ENCODE assay signal across 9 cellular contexts in genomic region chr20:10476319-10476724, GRCh38. TPM values are rescaled to one million over a fixed set of nuclear protein-coding genes. Genes with fewer than 3 reads are reported as not detected.
A peak's percentile ranks its signal among the peaks of the same experiment; 100 is the strongest.
DNase-seq lines count a peak whose midpoint lies in the region; ATAC-seq and TF ChIP-seq lines count a peak whose summit lies in the region.
"Had no signal": no experiment of that assay in that cellular context is flagged by ENCODE, and none has a peak within 500 bp of the region (broad histone marks: within the 10 kb centered on the region; RNA-seq: fewer than 3 reads in every experiment).

No MANE protein-coding gene starts in this region.

- H3K36me3 Mint-ChIP-seq in GM23338 (ENCODE audit: low read depth) = no peaks in the 10 kb centered on the region
- no peaks in the 10 kb centered on the region for H3K36me3 Mint-ChIP-seq in MCF 10A (ENCODE audit: insufficient read depth, unreplicated experiment)

- H2AFZ ChIP-seq in GM23338 = no peak overlapping the region
- H2AFZ ChIP-seq: parathyroid adenoma had no signal

- H3K4me3 ChIP-seq in GM23338 = no peak overlapping the region
- H3K4me3 ChIP-seq in left lung = no peak overlapping the region

- 0 out of 2 replicates have a peak, but pooled peaks cover 5% of the 10 kb centered on the region for H3K9me2 ChIP-seq in GM23338 (ENCODE audit: insufficient read depth)

- H3K27me3 Mint-ChIP-seq in GM23338 (ENCODE audit: insufficient read depth, low read depth, poor library complexity) (peaks cover 7% of the 10 kb centered on the region), MCF 10A (ENCODE audit: insufficient read depth, unreplicated experiment) (no peaks in the 10 kb centered on the region)

- H4K20me1 ChIP-seq in GM23338 (replicated peaks; ENCODE audit: insufficient read depth) = no peaks in the 10 kb centered on the region; the same call in 1 of the 2 replicates

- H3K4me2 ChIP-seq in GM23338 = no peak overlapping the region

- peaks cover 17% of the 10 kb centered on the region for H3K79me2 ChIP-seq in GM23338 (replicated peaks; ENCODE audit: insufficient read depth)

- no peak overlapping the region for H3K4me3 Mint-ChIP-seq in GM23338
- no peak overlapping the region for H3K4me3 Mint-ChIP-seq in MCF 10A (ENCODE audit: unreplicated experiment)

- no TSS peak for BruUV-seq in MCF 10A (replicated peaks; lab: Mats Ljungman, UMichigan)

- H3K4me1 ChIP-seq in GM23338 (ENCODE audit: insufficient read depth) (peaks cover 30% of the 10 kb centered on the region), left lung (peaks cover 0 to 33% of the 10 kb centered on the region in 2 donors)
- H3K4me1 ChIP-seq: parathyroid adenoma had no signal

- no peaks in the 10 kb centered on the region for H3F3A ChIP-seq in GM23338 (replicated peaks; ENCODE audit: low read depth)

- no peak overlapping the region for H3K27ac ChIP-seq in GM23338 (ENCODE audit: low read depth)
- H3K27ac ChIP-seq in left lung = peak overlapping the region in 1 of 2 donors; percentile 77
- H3K27ac ChIP-seq: parathyroid adenoma had no signal

- H3K27ac Mint-ChIP-seq in GM23338 (peak overlapping the region; percentile 63; the same call in 1 of the 2 replicates), MCF 10A (ENCODE audit: low read depth, unreplicated experiment) (no peak overlapping the region)

- H3K36me3 ChIP-seq in GM23338 (ENCODE audit: insufficient read depth) (no peaks in the 10 kb centered on the region), left lung (no peaks in the 10 kb centered on the region)

- H3K9me3 Mint-ChIP-seq in GM23338 (no peaks in the 10 kb centered on the region), MCF 10A (ENCODE audit: unreplicated experiment) (no peaks in the 10 kb centered on the region)

- H3K9me3 ChIP-seq in left lung = no peaks in the 10 kb centered on the region

- ATAC-seq in GM18502 (IDR thresholded peaks at IDR 0.05; ENCODE audit: poor library complexity, unreplicated experiment) = peak; percentile 84
- ATAC-seq in GM23338 = no peak
- ATAC-seq in left lung = peak; percentile 55

- intact Hi-C loops in left lung (cut with DNase I) (no loop called here), MCF 10A (cut with micrococcal nuclease) (no loop called here)

- H3K27me3 ChIP-seq in GM23338 (ENCODE audit: insufficient read depth) = no peaks in the 10 kb centered on the region
- H3K27me3 ChIP-seq in left lung = no peaks in the 10 kb centered on the region

- H3K4me1 Mint-ChIP-seq in GM23338 = peaks cover 29% of the 10 kb centered on the region
- no peaks in the 10 kb centered on the region for H3K4me1 Mint-ChIP-seq in MCF 10A (ENCODE audit: insufficient read depth, unreplicated experiment)

- DNase-seq in GM23338 (ENCODE audit: low spot score) = no peak
- DNase-seq in LHCN-M2 (ENCODE audit: low read depth) = peak; percentile 78
- no peak for DNase-seq in left lung
- no peak for DNase-seq in SK-N-DZ (ENCODE audit: low spot score)
- no peak for DNase-seq in MCF 10A (ENCODE audit: unreplicated experiment)
- no peak for DNase-seq in activated CD4-positive, alpha-beta T cell treated with anti-CD3 and anti-CD28 coated beads, Interleukin-2, amount 50 U/mL, for 48 hours
- DNase-seq in 8988T = no peak

- POLR2A ChIA-PET in MCF 10A (lab: Yijun Ruan, JAX) = interaction anchor here (0.9 to 1.1 kb wide), 2 partner anchors 8 to 42 kb away, joined by 3 to 4 read pairs; partner anchors contain the start of genes MKKS and SLX4IP

- CTCF ChIA-PET in MCF 10A (lab: Yijun Ruan, JAX) = interaction anchor here (0.8 to 3.2 kb wide), 7 partner anchors 13 to 80 kb away, joined by 3 to 13 read pairs (median 4); no protein-coding TSS in a partner anchor

- TF ChIP-seq CTCF in GM23338 (conservative IDR thresholded peaks at IDR 0.05; ENCODE audit: low read depth in 2 of 2) (peak in 1 of 2 experiments; percentile 26; a peak in 1 of 4 replicates), left lung (IDR thresholded peaks at IDR 0.05) (no peak), MCF 10A (IDR thresholded peaks at IDR 0.05; ENCODE audit: unreplicated experiment) (no peak)

TF ChIP-seq in GM23338, 12 proteins besides CTCF, POLR2A, EP300 and RAD21:
- TF ChIP-seq ZNF462 (CRISPR knock-in tag; IDR thresholded peaks at IDR 0.05) (no peak), EZH2 (IDR thresholded peaks at IDR 0.05; ENCODE audit: low read depth, unreplicated experiment) (no peak)

RNA-seq across cellular contexts. Expression of gene SLX4IP, which starts 41.2 kb away (rescaled TPM):
- total RNA-seq in GM23338 (2014; rRNA removed; shearing (Covaris generic)) = 7.9 and 9.8 TPM in 2 replicates
- polyA plus RNA-seq in GM23338 (2016; fragmentation: Nextera tagmentation; extraction: Ambion mirVana) = 6.5 and 9.1 TPM in 2 replicates
- total RNA-seq in LHCN-M2 (2014; rRNA removed) (6.3 and 7.0 TPM in 2 replicates), left lung (1 to 10 TPM; 6.0 to 6.9 TPM), MCF 10A (2022) (11.2 and 12.9 TPM in 2 replicates)
- 1.4 TPM for polyA plus RNA-seq in LHCN-M2 (2012)
- 3.0 and 3.2 TPM in 2 replicates for polyA plus RNA-seq in SK-N-DZ (2014; cell fraction: cytosol; rRNA removed)
- 3.5 and 4.8 TPM in 2 replicates for polyA plus RNA-seq in SK-N-DZ (2014; cell fraction: nucleus; rRNA removed)

RNA-seq across cellular contexts. Expression of gene MKKS, which starts 42.3 kb away (rescaled TPM):
- total RNA-seq in GM23338 (2014; rRNA removed; shearing (Covaris generic)) = 16.7 and 21.4 TPM in 2 replicates
- 13.4 and 13.5 TPM in 2 replicates for polyA plus RNA-seq in GM23338 (2016; fragmentation: Nextera tagmentation; extraction: Ambion mirVana)
- total RNA-seq in LHCN-M2 (2014; rRNA removed) (10.6 and 12.6 TPM in 2 replicates), left lung (10 to 100 TPM; 13.8 to 19.2 TPM), MCF 10A (2022) (33.0 and 44.5 TPM in 2 replicates)
- 6.1 TPM for polyA plus RNA-seq in LHCN-M2 (2012)
- polyA plus RNA-seq in SK-N-DZ (2014; cell fraction: cytosol; rRNA removed) = 14.1 and 19.9 TPM in 2 replicates
- 12.3 and 16.0 TPM in 2 replicates for polyA plus RNA-seq in SK-N-DZ (2014; cell fraction: nucleus; rRNA removed)
